Comparison of ENCODE assay signal across 1 cellular context in the genomic region with DNA sequence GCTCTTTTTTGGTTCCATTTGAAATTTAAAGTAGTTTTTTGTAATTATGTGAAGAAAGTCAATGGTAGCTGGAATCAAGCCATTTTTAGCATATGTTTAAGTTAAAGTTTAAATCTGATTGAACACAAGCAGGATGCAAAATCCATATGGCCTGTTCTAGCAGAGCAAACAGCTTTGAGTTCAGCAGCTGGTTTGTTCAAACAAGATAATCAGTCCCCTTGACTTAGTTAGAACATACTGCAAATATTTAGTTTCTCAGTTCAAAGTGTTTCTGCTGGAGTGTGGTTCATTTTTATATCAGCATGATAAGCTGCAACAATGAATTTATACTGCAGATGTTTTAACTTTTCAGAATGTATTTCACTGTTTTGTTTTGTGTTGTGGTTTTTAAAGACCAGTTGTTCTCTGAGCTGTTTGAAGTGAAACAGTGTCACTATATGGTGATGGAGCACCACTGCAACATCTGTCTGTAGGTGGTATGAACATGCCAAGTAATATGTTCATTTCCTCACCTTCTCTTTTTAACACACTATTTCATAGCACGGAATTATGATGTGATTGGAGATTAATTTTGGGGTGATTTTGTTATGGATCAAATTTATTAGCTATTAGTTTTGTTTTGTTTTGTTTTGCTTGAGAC.
TF ChIP-seq lines count a peak whose summit lies in the region.

No MANE protein-coding gene starts in this region.

TF ChIP-seq in HepG2, 621 proteins besides CTCF, POLR2A, EP300 and RAD21 (continued from another document and continues in another):
- TF ChIP-seq, protein P1, sequence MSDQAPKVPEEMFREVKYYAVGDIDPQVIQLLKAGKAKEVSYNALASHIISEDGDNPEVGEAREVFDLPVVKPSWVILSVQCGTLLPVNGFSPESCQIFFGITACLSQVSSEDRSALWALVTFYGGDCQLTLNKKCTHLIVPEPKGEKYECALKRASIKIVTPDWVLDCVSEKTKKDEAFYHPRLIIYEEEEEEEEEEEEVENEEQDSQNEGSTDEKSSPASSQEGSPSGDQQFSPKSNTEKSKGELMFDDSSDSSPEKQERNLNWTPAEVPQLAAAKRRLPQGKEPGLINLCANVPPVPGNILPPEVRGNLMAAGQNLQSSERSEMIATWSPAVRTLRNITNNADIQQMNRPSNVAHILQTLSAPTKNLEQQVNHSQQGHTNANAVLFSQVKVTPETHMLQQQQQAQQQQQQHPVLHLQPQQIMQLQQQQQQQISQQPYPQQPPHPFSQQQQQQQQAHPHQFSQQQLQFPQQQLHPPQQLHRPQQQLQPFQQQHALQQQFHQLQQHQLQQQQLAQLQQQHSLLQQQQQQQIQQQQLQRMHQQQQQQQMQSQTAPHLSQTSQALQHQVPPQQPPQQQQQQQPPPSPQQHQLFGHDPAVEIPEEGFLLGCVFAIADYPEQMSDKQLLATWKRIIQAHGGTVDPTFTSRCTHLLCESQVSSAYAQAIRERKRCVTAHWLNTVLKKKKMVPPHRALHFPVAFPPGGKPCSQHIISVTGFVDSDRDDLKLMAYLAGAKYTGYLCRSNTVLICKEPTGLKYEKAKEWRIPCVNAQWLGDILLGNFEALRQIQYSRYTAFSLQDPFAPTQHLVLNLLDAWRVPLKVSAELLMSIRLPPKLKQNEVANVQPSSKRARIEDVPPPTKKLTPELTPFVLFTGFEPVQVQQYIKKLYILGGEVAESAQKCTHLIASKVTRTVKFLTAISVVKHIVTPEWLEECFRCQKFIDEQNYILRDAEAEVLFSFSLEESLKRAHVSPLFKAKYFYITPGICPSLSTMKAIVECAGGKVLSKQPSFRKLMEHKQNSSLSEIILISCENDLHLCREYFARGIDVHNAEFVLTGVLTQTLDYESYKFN (CRISPR knock-in tag; conservative IDR thresholded peaks at IDR 0.05): peak; percentile 83
- TF ChIP-seq HHEX (CRISPR knock-in tag; IDR thresholded peaks at IDR 0.05) (peak; percentile 84), ZNF101 (CRISPR knock-in tag; IDR thresholded peaks at IDR 0.05; ENCODE audit: borderline replicate concordance, low read depth) (no peak), ZNF264 (CRISPR knock-in tag; IDR thresholded peaks at IDR 0.05) (no peak), ZNF224 (CRISPR knock-in tag; IDR thresholded peaks at IDR 0.05) (no peak), ZSCAN25 (CRISPR knock-in tag; IDR thresholded peaks at IDR 0.05) (no peak), ZNF619 (CRISPR knock-in tag; IDR thresholded peaks at IDR 0.05) (no peak), U2AF1 (optimal IDR thresholded peaks at IDR 0.05; ENCODE audit: low read depth, low read length) (no peak), SNRNP70 (IDR thresholded peaks at IDR 0.05; ENCODE audit: low read depth, low read length) (no peak), KLF6 (CRISPR knock-in tag; IDR thresholded peaks at IDR 0.05) (no peak), POLR2AphosphoS5 (IDR thresholded peaks at IDR 0.05; ENCODE audit: low read depth, low read length) (no peak), ZNF263 (CRISPR knock-in tag; IDR thresholded peaks at IDR 0.05) (no peak), ZNF883 (CRISPR knock-in tag; IDR thresholded peaks at IDR 0.05; ENCODE audit: not compliant biosample characterization) (no peak), FOXO1 (CRISPR knock-in tag; IDR thresholded peaks at IDR 0.05) (no peak), GTF3A (CRISPR knock-in tag; conservative IDR thresholded peaks at IDR 0.05) (no peak), HES4 (CRISPR knock-in tag; IDR thresholded peaks at IDR 0.05; ENCODE audit: borderline replicate concordance) (no peak), MEF2D (CRISPR knock-in tag; IDR thresholded peaks at IDR 0.05) (peak; percentile 70; the same call in 1 of the 2 replicates), TBP (CRISPR knock-in tag; IDR thresholded peaks at IDR 0.05) (no peak), ZFP62 (CRISPR knock-in tag; IDR thresholded peaks at IDR 0.05) (no peak), ZNF354B (CRISPR knock-in tag; IDR thresholded peaks at IDR 0.05) (no peak), GFI1 (CRISPR knock-in tag; IDR thresholded peaks at IDR 0.05; ENCODE audit: borderline replicate concordance) (peak; percentile 89), GPN1 (CRISPR knock-in tag; IDR thresholded peaks at IDR 0.05; ENCODE audit: borderline replicate concordance) (no peak), CREM (IDR thresholded peaks at IDR 0.05) (peak; percentile 62; the same call in 1 of the 2 replicates), CREM (CRISPR knock-in tag; IDR thresholded peaks at IDR 0.05) (no peak), ATM (IDR thresholded peaks at IDR 0.05; ENCODE audit: borderline replicate concordance) (no peak), GZF1 (CRISPR knock-in tag; IDR thresholded peaks at IDR 0.05) (no peak), RFX1 (IDR thresholded peaks at IDR 0.05) (no peak), MTA3 (CRISPR knock-in tag; IDR thresholded peaks at IDR 0.05) (no peak), RCOR2 (CRISPR knock-in tag; IDR thresholded peaks at IDR 0.05) (peak; percentile 70; the same call in 1 of the 2 replicates), GATA4 (IDR thresholded peaks at IDR 0.05; ENCODE audit: borderline replicate concordance, low read depth) (0 out of 2 replicates have a peak, but pooled peaks have one; percentile 66)
- TF ChIP-seq, protein P2, sequence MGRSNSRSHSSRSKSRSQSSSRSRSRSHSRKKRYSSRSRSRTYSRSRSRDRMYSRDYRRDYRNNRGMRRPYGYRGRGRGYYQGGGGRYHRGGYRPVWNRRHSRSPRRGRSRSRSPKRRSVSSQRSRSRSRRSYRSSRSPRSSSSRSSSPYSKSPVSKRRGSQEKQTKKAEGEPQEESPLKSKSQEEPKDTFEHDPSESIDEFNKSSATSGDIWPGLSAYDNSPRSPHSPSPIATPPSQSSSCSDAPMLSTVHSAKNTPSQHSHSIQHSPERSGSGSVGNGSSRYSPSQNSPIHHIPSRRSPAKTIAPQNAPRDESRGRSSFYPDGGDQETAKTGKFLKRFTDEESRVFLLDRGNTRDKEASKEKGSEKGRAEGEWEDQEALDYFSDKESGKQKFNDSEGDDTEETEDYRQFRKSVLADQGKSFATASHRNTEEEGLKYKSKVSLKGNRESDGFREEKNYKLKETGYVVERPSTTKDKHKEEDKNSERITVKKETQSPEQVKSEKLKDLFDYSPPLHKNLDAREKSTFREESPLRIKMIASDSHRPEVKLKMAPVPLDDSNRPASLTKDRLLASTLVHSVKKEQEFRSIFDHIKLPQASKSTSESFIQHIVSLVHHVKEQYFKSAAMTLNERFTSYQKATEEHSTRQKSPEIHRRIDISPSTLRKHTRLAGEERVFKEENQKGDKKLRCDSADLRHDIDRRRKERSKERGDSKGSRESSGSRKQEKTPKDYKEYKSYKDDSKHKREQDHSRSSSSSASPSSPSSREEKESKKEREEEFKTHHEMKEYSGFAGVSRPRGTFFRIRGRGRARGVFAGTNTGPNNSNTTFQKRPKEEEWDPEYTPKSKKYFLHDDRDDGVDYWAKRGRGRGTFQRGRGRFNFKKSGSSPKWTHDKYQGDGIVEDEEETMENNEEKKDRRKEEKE (IDR thresholded peaks at IDR 0.05): no peak
- TF ChIP-seq, protein P3, sequence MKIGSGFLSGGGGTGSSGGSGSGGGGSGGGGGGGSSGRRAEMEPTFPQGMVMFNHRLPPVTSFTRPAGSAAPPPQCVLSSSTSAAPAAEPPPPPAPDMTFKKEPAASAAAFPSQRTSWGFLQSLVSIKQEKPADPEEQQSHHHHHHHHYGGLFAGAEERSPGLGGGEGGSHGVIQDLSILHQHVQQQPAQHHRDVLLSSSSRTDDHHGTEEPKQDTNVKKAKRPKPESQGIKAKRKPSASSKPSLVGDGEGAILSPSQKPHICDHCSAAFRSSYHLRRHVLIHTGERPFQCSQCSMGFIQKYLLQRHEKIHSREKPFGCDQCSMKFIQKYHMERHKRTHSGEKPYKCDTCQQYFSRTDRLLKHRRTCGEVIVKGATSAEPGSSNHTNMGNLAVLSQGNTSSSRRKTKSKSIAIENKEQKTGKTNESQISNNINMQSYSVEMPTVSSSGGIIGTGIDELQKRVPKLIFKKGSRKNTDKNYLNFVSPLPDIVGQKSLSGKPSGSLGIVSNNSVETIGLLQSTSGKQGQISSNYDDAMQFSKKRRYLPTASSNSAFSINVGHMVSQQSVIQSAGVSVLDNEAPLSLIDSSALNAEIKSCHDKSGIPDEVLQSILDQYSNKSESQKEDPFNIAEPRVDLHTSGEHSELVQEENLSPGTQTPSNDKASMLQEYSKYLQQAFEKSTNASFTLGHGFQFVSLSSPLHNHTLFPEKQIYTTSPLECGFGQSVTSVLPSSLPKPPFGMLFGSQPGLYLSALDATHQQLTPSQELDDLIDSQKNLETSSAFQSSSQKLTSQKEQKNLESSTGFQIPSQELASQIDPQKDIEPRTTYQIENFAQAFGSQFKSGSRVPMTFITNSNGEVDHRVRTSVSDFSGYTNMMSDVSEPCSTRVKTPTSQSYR (CRISPR knock-in tag; IDR thresholded peaks at IDR 0.05; ENCODE audit: borderline replicate concordance): no peak
- TF ChIP-seq, protein P4, sequence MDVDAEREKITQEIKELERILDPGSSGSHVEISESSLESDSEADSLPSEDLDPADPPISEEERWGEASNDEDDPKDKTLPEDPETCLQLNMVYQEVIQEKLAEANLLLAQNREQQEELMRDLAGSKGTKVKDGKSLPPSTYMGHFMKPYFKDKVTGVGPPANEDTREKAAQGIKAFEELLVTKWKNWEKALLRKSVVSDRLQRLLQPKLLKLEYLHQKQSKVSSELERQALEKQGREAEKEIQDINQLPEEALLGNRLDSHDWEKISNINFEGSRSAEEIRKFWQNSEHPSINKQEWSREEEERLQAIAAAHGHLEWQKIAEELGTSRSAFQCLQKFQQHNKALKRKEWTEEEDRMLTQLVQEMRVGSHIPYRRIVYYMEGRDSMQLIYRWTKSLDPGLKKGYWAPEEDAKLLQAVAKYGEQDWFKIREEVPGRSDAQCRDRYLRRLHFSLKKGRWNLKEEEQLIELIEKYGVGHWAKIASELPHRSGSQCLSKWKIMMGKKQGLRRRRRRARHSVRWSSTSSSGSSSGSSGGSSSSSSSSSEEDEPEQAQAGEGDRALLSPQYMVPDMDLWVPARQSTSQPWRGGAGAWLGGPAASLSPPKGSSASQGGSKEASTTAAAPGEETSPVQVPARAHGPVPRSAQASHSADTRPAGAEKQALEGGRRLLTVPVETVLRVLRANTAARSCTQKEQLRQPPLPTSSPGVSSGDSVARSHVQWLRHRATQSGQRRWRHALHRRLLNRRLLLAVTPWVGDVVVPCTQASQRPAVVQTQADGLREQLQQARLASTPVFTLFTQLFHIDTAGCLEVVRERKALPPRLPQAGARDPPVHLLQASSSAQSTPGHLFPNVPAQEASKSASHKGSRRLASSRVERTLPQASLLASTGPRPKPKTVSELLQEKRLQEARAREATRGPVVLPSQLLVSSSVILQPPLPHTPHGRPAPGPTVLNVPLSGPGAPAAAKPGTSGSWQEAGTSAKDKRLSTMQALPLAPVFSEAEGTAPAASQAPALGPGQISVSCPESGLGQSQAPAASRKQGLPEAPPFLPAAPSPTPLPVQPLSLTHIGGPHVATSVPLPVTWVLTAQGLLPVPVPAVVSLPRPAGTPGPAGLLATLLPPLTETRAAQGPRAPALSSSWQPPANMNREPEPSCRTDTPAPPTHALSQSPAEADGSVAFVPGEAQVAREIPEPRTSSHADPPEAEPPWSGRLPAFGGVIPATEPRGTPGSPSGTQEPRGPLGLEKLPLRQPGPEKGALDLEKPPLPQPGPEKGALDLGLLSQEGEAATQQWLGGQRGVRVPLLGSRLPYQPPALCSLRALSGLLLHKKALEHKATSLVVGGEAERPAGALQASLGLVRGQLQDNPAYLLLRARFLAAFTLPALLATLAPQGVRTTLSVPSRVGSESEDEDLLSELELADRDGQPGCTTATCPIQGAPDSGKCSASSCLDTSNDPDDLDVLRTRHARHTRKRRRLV (CRISPR knock-in tag; IDR thresholded peaks at IDR 0.05): no peak
- TF ChIP-seq, protein P5, sequence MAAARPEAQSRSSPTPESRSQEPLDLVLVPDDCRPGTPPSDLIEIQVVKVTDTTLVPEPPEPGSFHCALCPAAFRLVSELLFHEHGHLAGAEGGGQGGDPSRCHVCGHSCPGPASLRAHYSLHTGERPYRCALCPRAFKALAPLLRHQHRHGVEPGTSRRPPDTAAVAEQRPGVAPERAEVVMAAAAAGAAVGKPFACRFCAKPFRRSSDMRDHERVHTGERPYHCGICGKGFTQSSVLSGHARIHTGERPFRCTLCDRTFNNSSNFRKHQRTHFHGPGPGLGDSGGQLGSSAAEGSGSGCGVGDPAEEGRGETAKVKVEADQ (CRISPR knock-in tag; IDR thresholded peaks at IDR 0.05; ENCODE audit: borderline replicate concordance): no peak
- TF ChIP-seq, protein P6, sequence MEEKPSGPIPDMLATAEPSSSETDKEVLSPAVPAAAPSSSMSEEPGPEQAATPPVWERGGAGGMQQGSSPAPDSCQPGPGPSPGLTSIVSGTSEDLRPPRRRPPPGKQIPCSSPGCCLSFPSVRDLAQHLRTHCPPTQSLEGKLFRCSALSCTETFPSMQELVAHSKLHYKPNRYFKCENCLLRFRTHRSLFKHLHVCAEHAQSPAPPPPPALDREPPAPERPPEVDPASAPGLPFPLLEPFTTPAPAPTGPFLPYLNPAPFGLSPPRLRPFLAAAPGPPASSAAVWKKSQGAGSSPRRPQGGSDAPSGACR (CRISPR knock-in tag; IDR thresholded peaks at IDR 0.05): no peak
- TF ChIP-seq, protein P7, sequence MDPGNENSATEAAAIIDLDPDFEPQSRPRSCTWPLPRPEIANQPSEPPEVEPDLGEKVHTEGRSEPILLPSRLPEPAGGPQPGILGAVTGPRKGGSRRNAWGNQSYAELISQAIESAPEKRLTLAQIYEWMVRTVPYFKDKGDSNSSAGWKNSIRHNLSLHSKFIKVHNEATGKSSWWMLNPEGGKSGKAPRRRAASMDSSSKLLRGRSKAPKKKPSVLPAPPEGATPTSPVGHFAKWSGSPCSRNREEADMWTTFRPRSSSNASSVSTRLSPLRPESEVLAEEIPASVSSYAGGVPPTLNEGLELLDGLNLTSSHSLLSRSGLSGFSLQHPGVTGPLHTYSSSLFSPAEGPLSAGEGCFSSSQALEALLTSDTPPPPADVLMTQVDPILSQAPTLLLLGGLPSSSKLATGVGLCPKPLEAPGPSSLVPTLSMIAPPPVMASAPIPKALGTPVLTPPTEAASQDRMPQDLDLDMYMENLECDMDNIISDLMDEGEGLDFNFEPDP (CRISPR knock-in tag; conservative IDR thresholded peaks at IDR 0.05): no peak
- TF ChIP-seq, protein P8, sequence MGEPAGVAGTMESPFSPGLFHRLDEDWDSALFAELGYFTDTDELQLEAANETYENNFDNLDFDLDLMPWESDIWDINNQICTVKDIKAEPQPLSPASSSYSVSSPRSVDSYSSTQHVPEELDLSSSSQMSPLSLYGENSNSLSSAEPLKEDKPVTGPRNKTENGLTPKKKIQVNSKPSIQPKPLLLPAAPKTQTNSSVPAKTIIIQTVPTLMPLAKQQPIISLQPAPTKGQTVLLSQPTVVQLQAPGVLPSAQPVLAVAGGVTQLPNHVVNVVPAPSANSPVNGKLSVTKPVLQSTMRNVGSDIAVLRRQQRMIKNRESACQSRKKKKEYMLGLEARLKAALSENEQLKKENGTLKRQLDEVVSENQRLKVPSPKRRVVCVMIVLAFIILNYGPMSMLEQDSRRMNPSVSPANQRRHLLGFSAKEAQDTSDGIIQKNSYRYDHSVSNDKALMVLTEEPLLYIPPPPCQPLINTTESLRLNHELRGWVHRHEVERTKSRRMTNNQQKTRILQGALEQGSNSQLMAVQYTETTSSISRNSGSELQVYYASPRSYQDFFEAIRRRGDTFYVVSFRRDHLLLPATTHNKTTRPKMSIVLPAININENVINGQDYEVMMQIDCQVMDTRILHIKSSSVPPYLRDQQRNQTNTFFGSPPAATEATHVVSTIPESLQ (CRISPR knock-in tag; conservative IDR thresholded peaks at IDR 0.05): no peak
- TF ChIP-seq, protein P9, sequence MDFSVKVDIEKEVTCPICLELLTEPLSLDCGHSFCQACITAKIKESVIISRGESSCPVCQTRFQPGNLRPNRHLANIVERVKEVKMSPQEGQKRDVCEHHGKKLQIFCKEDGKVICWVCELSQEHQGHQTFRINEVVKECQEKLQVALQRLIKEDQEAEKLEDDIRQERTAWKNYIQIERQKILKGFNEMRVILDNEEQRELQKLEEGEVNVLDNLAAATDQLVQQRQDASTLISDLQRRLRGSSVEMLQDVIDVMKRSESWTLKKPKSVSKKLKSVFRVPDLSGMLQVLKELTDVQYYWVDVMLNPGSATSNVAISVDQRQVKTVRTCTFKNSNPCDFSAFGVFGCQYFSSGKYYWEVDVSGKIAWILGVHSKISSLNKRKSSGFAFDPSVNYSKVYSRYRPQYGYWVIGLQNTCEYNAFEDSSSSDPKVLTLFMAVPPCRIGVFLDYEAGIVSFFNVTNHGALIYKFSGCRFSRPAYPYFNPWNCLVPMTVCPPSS (IDR thresholded peaks at IDR 0.05): no peak
